ENCODE assay signal across 18 cellular contexts in the genomic region with DNA sequence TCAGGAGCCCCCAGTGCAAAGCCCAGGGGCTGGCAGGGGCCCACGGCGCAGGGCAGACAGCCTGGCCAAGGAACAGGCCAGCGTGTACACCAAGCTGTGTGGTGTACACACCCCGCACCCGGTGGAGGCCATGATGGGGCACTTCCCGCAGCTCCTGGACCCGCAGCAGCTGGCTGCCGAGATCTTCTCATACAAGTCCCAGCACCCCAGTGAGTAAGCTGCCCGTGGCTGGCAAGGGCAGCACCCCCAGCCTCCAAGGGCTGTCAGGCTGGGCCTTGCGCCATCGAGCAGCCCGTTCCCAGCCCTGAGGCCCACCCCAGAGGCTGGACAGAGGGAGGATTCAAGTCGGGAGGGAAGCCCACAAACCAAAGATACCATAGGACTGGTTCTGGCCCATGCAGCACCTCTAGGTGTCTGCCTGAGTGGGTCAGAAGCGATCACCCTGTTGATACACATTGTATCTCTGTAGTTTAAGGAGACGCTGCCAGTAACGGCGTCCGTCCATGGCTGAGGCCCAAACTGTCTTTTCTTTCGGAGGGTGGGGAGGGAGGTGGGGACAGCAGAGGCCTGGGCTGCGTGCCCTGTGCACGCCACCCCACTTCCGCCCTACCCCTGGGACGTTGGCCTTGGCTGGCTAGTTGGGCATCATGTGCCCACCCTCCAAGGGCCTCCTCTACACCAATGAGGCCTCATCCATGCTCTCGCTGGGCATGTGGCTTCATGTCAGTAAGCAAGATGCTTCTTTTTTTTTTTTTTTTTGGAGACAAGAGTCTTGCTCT.
"Had no signal": no experiment of that assay in that cellular context is flagged by ENCODE, and none has a peak within 500 bp of the region (broad histone marks: within the 10 kb centered on the region; RNA-seq: fewer than 3 reads in every experiment).

No MANE protein-coding gene starts in this region.

- ATAC-seq: heart right ventricle; natural killer cell treated with Interleukin-12 subunit alpha and Interleukin-12 subunit beta and Interleukin-15 and Interleukin-18, amount 100 ng/mL, for 72 hours; pancreas; right cardiac atrium; stimulated activated naive CD8-positive, alpha-beta T cell treated with anti-CD3 and anti-CD28 coated beads, Interleukin-15, amount 100 ng/mL, for 72 hours; T-helper 17 cell had no signal

- H3K27ac ChIP-seq: colonic mucosa, epithelial cell of prostate, heart right ventricle, pancreas, skin epidermis, transverse colon, uterus had no signal

- H3K4me3 ChIP-seq: colonic mucosa, heart right ventricle, lung, pancreas, skin epidermis, transverse colon, uterus had no signal

- H3K9me3 ChIP-seq: colonic mucosa, pancreas, transverse colon, uterus had no signal

- DNase-seq: activated CD4-positive, alpha-beta memory T cell treated with anti-CD3 and anti-CD28 coated beads, Interleukin-2, amount 10 ng/mL, durations not matched to agents 7 days and 5 days; activated CD4-positive, alpha-beta T cell treated with anti-CD3 and anti-CD28 coated beads for 48 hours; activated CD4-positive, CD25-positive, alpha-beta regulatory T cell; activated gamma-delta T cell; colonic mucosa; heart right ventricle; right cardiac atrium; stimulated activated CD4-positive, alpha-beta T cell treated with anti-CD3 and anti-CD28 coated beads, Interleukin-1b, Interleukin-23, amount 100 ng/mL, for 48 hours; stimulated activated naive CD8-positive, alpha-beta T cell treated with anti-CD3 and anti-CD28 coated beads, Interleukin-15, amount 100 ng/mL, for 72 hours; SW 1271; T-helper 17 cell; transverse colon; uterus had no signal

- H3K27me3 ChIP-seq: colonic mucosa, heart right ventricle, pancreas, transverse colon, uterus had no signal

- H3K36me3 ChIP-seq: colonic mucosa, pancreas, transverse colon, uterus had no signal

- H3K4me1 ChIP-seq: colonic mucosa, heart right ventricle, pancreas, transverse colon, uterus had no signal
